In genomic region chr17:57463103-57463885, GRCh38 we compare ENCODE assay signal across 9 cellular contexts.
A peak's percentile ranks its signal among the peaks of the same experiment; 100 is the strongest.
DNase-seq lines count a peak whose midpoint lies in the region; ATAC-seq, FAIRE-seq and TF ChIP-seq lines count a peak whose summit lies in the region.
"Had no signal": no experiment of that assay in that cellular context is flagged by ENCODE, and none has a peak within 500 bp of the region (broad histone marks: within the 10 kb centered on the region; RNA-seq: fewer than 3 reads in every experiment).

No MANE protein-coding gene starts in this region.

- peak; percentile 94 for DNase-seq in activated CD4-positive, alpha-beta T cell treated with anti-CD3 and anti-CD28 coated beads for 36 hours
- DNase-seq in activated CD4-positive, alpha-beta T cell treated with anti-CD3 and anti-CD28 coated beads for 1 hour, result no peak
- DNase-seq in activated CD4-positive, alpha-beta T cell treated with anti-CD3 and anti-CD28 coated beads, Interleukin-2, amount 50 U/mL, for 4 hours, result peak; percentile 37 to 49
- peak; percentile 91 for DNase-seq in iris pigment epithelial cell (ENCODE audit: low read depth)
- no peak for DNase-seq in MV-4-11 (lab: John Stamatoyannopoulos, UW)
- DNase-seq in kidney, result no peak
- no peak for DNase-seq in central memory CD4-positive, alpha-beta T cell

- H3K4me3 ChIP-seq in kidney (ENCODE audit: low read length in 2 of 2), result no peak overlapping the region
- H3K4me3 ChIP-seq: cardiac muscle cell had no signal

- FAIRE-seq in kidney (lab: Jason Lieb, UNC), result no peak

- CTCF ChIA-PET in activated CD4-positive, alpha-beta T cell treated with anti-CD3 and anti-CD28 coated beads for 36 hours (lab: Charles Lee), result interaction anchor here (0.7 to 1.1 kb wide), 2 partner anchors 17 to 139 kb away, joined by 3 read pairs; no protein-coding TSS in a partner anchor

- POLR2A ChIA-PET in activated CD4-positive, alpha-beta T cell treated with anti-CD3 and anti-CD28 coated beads for 36 hours (lab: Charles Lee), result interaction anchor here (0.6 kb wide), 1 partner anchor 186 kb away, joined by 4 read pairs; no protein-coding TSS in a partner anchor

- H3K27me3 Mint-ChIP-seq in activated CD4-positive, alpha-beta T cell treated with anti-CD3 and anti-CD28 coated beads for 36 hours, result no peaks in the 10 kb centered on the region

- H3K27ac Mint-ChIP-seq in activated CD4-positive, alpha-beta T cell treated with anti-CD3 and anti-CD28 coated beads for 36 hours, result peak overlapping the region; percentile 94

- no peaks in the 10 kb centered on the region for H3K9me3 Mint-ChIP-seq in activated CD4-positive, alpha-beta T cell treated with anti-CD3 and anti-CD28 coated beads for 36 hours (ENCODE audit: low read depth)

- H3K4me1 ChIP-seq in kidney (ENCODE audit: control insufficient read depth in 1 of 2, insufficient read depth in 1 of 2, low read depth in 1 of 2, low read length in 2 of 2), result peaks cover 11 to 14% of the 10 kb centered on the region in 2 donors

- no peak overlapping the region for H3K9ac ChIP-seq in kidney (ENCODE audit: low read length in 2 of 2)

- ATAC-seq in activated CD4-positive, alpha-beta T cell treated with anti-CD3 and anti-CD28 coated beads for 36 hours, result peak; percentile 93
- peak; percentile 90 for ATAC-seq in HG03045 (IDR thresholded peaks at IDR 0.05; ENCODE audit: unreplicated experiment)

- intact Hi-C loops in activated CD4-positive, alpha-beta T cell treated with anti-CD3 and anti-CD28 coated beads for 36 hours (cut with DNase I, micrococcal nuclease), result loop anchor here (1.0 to 5.0 kb wide), 5 partner anchors 22 to 378 kb away; partner anchors contain the start of genes MSI2 (in 2 of the 2) and AKAP1 (in 1 of the 2)
- intact Hi-C loops in kidney (cut with DNase I), result no loop called here

- no peaks in the 10 kb centered on the region for H3K36me3 ChIP-seq in kidney (ENCODE audit: control insufficient read depth in 1 of 2, insufficient read depth in 2 of 2, low read length in 2 of 2)
- H3K36me3 ChIP-seq: cardiac muscle cell had no signal

- no peak for TF ChIP-seq CTCF in kidney (IDR thresholded peaks at IDR 0.05; ENCODE audit: borderline replicate concordance, extremely low read depth, insufficient read depth)

- peaks cover 14% of the 10 kb centered on the region for H3K36me3 Mint-ChIP-seq in activated CD4-positive, alpha-beta T cell treated with anti-CD3 and anti-CD28 coated beads for 36 hours (ENCODE audit: low read depth)

- H3K4me1 Mint-ChIP-seq in activated CD4-positive, alpha-beta T cell treated with anti-CD3 and anti-CD28 coated beads for 36 hours, result peaks cover 71% of the 10 kb centered on the region

- H3K9me3 ChIP-seq in kidney (ENCODE audit: control insufficient read depth in 1 of 2, low read length in 2 of 2), result no peaks in the 10 kb centered on the region

- H3K4me3 Mint-ChIP-seq in activated CD4-positive, alpha-beta T cell treated with anti-CD3 and anti-CD28 coated beads for 36 hours, result peak overlapping the region; percentile 26

- no peak overlapping the region for H3K27ac ChIP-seq in kidney (ENCODE audit: low read depth in 2 of 2, low read length in 2 of 2)
- H3K27ac ChIP-seq: cardiac muscle cell had no signal

Comparison
In these comparisons a context has a peak if more than half of its experiments do, and no peak if none do; other contexts are left out.
1. DNase-seq: peak in activated CD4-positive, alpha-beta T cell treated with anti-CD3 and anti-CD28 coated beads for 36 hours (single experiment), activated CD4-positive, alpha-beta T cell treated with anti-CD3 and anti-CD28 coated beads, Interleukin-2, amount 50 U/mL, for 4 hours (2 of 2) and iris pigment epithelial cell (single experiment); none in activated CD4-positive, alpha-beta T cell treated with anti-CD3 and anti-CD28 coated beads for 1 hour (single experiment), MV-4-11 (single experiment), kidney (single experiment) and central memory CD4-positive, alpha-beta T cell (single experiment).